Comparison of ENCODE assay signal across 12 cellular contexts in genomic region chr17:80886641-80887573, GRCh38.
DNase-seq lines count a peak whose midpoint lies in the region; ATAC-seq and TF ChIP-seq lines count a peak whose summit lies in the region.
"Had no signal": no experiment of that assay in that cellular context is flagged by ENCODE, and none has a peak within 500 bp of the region (broad histone marks: within the 10 kb centered on the region; RNA-seq: fewer than 3 reads in every experiment).

No MANE protein-coding gene starts in this region.

- TF ChIP-seq EP300 in tibial nerve (IDR thresholded peaks at IDR 0.05) = no peak

- H3K36me3 ChIP-seq in KOPT-K1 (ENCODE audit: insufficient read depth, low read length) (peaks cover 66% of the 10 kb centered on the region), osteoblast (ENCODE audit: insufficient read depth, low read length) (peaks cover 20% of the 10 kb centered on the region), tibial nerve (peaks cover 0 to 92% (median 0%) of the 10 kb centered on the region in 3 donors)

- no peak overlapping the region for H3K4me2 ChIP-seq in osteoblast (ENCODE audit: insufficient read depth, low read length)

- H3K27me3 Mint-ChIP-seq in activated T-cell treated with anti-CD3 and anti-CD28 coated beads, Interleukin-2, amount 50 U/mL, for 72 hours (ENCODE audit: low read depth) = no peaks in the 10 kb centered on the region
- no peaks in the 10 kb centered on the region for H3K27me3 Mint-ChIP-seq in activated T-helper 17 cell treated with anti-CD3 and anti-CD28 coated beads, Interleukin-2, amount 50 U/mL, for 72 hours

- 90 to 91% methylated on average over 33 to 38 of the region's 42 CpGs for WGBS in tibial nerve, 2 donors

- H3K4me1 ChIP-seq in osteoblast (ENCODE audit: insufficient read depth, low read length) (peaks cover 14% of the 10 kb centered on the region), tibial nerve (no peaks in the 10 kb centered on the region)
- H3K4me1 ChIP-seq: psoas muscle had no signal

- no peaks in the 10 kb centered on the region for H3K9me3 ChIP-seq in KOPT-K1 (ENCODE audit: insufficient read depth, low read length, poor library complexity, severe bottlenecking)
- no peaks in the 10 kb centered on the region for H3K9me3 ChIP-seq in osteoblast (ENCODE audit: low read depth, low read length)
- H3K9me3 ChIP-seq in tibial nerve = no peaks in the 10 kb centered on the region
- H3K9me3 ChIP-seq: psoas muscle had no signal

- no peaks in the 10 kb centered on the region for H4K20me1 ChIP-seq in osteoblast (ENCODE audit: insufficient read depth, low read length)

- ATAC-seq in activated T-cell treated with anti-CD3 and anti-CD28 coated beads, Interleukin-2, amount 50 U/mL, for 72 hours (replicated peaks in 1 of 2) = no peak
- ATAC-seq in activated T-helper 17 cell treated with anti-CD3 and anti-CD28 coated beads, Interleukin-2, amount 50 U/mL, for 72 hours (replicated peaks) = no peak
- no peak for ATAC-seq in HG03342 (IDR thresholded peaks at IDR 0.05; ENCODE audit: unreplicated experiment)
- ATAC-seq: psoas muscle had no signal

- peak overlapping the region; percentile 97 for H3K27ac ChIP-seq in KOPT-K1 (ENCODE audit: low read depth, low read length, poor library complexity, severe bottlenecking)
- no peak overlapping the region for H3K27ac ChIP-seq in osteoblast (ENCODE audit: low read depth, low read length)
- H3K27ac ChIP-seq in tibial nerve = no peak overlapping the region
- H3K27ac ChIP-seq: psoas muscle had no signal

- H3K27me3 ChIP-seq in osteoblast (ENCODE audit: insufficient read depth, low read length) (no peaks in the 10 kb centered on the region), tibial nerve (no peaks in the 10 kb centered on the region)

- H2AFZ ChIP-seq in osteoblast (ENCODE audit: low read length) = no peak overlapping the region

- H3K4me3 ChIP-seq in osteoblast (ENCODE audit: insufficient read depth, low read length) (no peak overlapping the region), tibial nerve (no peak overlapping the region)
- H3K4me3 ChIP-seq: psoas muscle had no signal

- H3K4me1 Mint-ChIP-seq in activated T-cell treated with anti-CD3 and anti-CD28 coated beads, Interleukin-2, amount 50 U/mL, for 72 hours (ENCODE audit: low read depth) = peaks cover 49% of the 10 kb centered on the region
- peaks cover 17% of the 10 kb centered on the region for H3K4me1 Mint-ChIP-seq in activated T-helper 17 cell treated with anti-CD3 and anti-CD28 coated beads, Interleukin-2, amount 50 U/mL, for 72 hours

- TF ChIP-seq CTCF in osteoblast (IDR thresholded peaks at IDR 0.05; ENCODE audit: extremely low read depth, low read depth, low read length) (no peak), tibial nerve (IDR thresholded peaks at IDR 0.05) (no peak)

- H3K4me3 Mint-ChIP-seq in activated T-cell treated with anti-CD3 and anti-CD28 coated beads, Interleukin-2, amount 50 U/mL, for 72 hours = no peak overlapping the region
- H3K4me3 Mint-ChIP-seq in activated T-helper 17 cell treated with anti-CD3 and anti-CD28 coated beads, Interleukin-2, amount 50 U/mL, for 72 hours = peak overlapping the region; percentile 43

- no peaks in the 10 kb centered on the region for H3K79me2 ChIP-seq in osteoblast (ENCODE audit: insufficient read depth, low read length)

- no peak for TF ChIP-seq POLR2A in tibial nerve (IDR thresholded peaks at IDR 0.05)

- no peaks in the 10 kb centered on the region for H3K9me3 Mint-ChIP-seq in activated T-cell treated with anti-CD3 and anti-CD28 coated beads, Interleukin-2, amount 50 U/mL, for 72 hours
- H3K9me3 Mint-ChIP-seq in activated T-helper 17 cell treated with anti-CD3 and anti-CD28 coated beads, Interleukin-2, amount 50 U/mL, for 72 hours = no peaks in the 10 kb centered on the region

- H3K36me3 Mint-ChIP-seq in activated T-cell treated with anti-CD3 and anti-CD28 coated beads, Interleukin-2, amount 50 U/mL, for 72 hours (ENCODE audit: insufficient read depth in 2 of 2) = peaks cover 9 to 15% of the 10 kb centered on the region in 2 donors
- H3K36me3 Mint-ChIP-seq in activated T-helper 17 cell treated with anti-CD3 and anti-CD28 coated beads, Interleukin-2, amount 50 U/mL, for 72 hours (ENCODE audit: low read depth) = peaks cover 82% of the 10 kb centered on the region

- H3K27ac Mint-ChIP-seq in activated T-cell treated with anti-CD3 and anti-CD28 coated beads, Interleukin-2, amount 50 U/mL, for 72 hours = peak overlapping the region; percentile 43
- H3K27ac Mint-ChIP-seq in activated T-helper 17 cell treated with anti-CD3 and anti-CD28 coated beads, Interleukin-2, amount 50 U/mL, for 72 hours = peak overlapping the region; percentile 66

- DNase-seq in activated T-cell treated with anti-CD3 and anti-CD28 coated beads, Interleukin-2, amount 50 U/mL, for 72 hours = no peak
- no peak for DNase-seq in activated T-cell treated with anti-CD3 and anti-CD28 coated beads, Interleukin-2, amount 50 U/mL, for 48 hours
- DNase-seq in osteoblast (ENCODE audit: insufficient read length, low spot score, missing footprints) (peak; percentile 78), NCI-H524 treated with DMSO at 0.1 percent for 48 hours (lab: John Stamatoyannopoulos, UW) (no peak), tibial nerve (ENCODE audit: low spot score in 2 of 2) (no peak)
- DNase-seq: DMS53; SHP77 treated with DMSO at 0.1 percent for 48 hours; stimulated activated CD4-positive, alpha-beta T cell treated with anti-CD3 and anti-CD28 coated beads, Interleukin-1b, Interleukin-23, amount 100 ng/mL, for 48 hours had no signal
